Comparison of ENCODE assay signal across 8 cellular contexts in the genomic region with DNA sequence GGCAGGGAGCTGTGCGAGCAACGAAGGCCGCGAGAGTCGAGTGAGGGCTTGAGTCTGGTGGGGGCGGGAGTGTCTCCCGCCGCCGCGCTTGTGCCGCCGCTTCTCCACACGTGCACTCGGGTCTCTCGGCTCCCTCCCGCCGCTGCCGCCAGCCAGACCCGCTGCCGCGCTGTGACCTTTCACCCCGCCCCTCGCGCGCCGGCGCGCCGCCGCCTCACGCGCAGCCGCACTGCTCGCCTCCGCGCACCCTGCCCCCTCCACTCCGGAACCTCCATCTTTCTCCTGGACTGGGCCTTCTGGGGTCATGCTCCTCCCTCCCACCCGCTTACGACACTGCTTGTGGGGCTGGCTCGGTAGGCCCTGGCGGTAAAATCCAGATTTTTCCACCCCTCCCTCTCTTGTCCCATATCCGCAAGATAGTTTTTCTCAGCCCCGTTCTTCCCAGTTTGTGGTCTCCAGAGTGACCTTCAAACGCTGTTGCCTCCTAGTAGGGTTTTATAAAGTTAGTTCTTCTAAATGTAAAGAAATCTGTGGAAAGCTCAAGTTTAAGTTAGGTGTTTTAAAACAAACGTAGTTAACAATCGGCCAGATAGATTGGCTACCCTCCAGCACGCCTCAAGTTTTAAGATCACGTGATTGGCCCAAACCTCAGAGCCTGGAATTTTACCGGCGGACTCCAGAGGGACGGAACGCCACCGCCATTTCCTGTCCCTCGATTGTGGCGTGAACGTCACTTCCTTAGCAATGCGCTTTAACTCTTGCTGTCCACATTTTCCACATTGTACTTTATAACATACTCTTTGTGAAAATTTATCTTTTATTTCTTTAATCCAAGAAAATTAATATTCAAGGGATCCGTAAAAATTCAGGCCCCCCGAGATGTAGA. TPM values are rescaled to one million over a fixed set of nuclear protein-coding genes. Genes with fewer than 3 reads are reported as not detected.
A peak's percentile ranks its signal among the peaks of the same experiment; 100 is the strongest.
DNase-seq lines count a peak whose midpoint lies in the region; ATAC-seq and TF ChIP-seq lines count a peak whose summit lies in the region.

NAA50 (minus strand) TSS at position 181 of the 886 bp plus-strand sequence. CDS start 300 bp downstream, outside the sequence.

- DNase-seq in COLO829 (ENCODE audit: low spot score) (peak; percentile 96), mesenteric fat pad (ENCODE audit: low spot score) (peak; percentile 98)
- peak; percentile 94 for DNase-seq in activated CD8-positive, alpha-beta memory T cell treated with anti-CD3 and anti-CD28 coated beads, Interleukin-2, amount 50 U/mL, for 4 hours
- peak; percentile 86 for DNase-seq in stimulated activated CD8-positive, alpha-beta memory T cell treated with anti-CD3 and anti-CD28 coated beads, Interleukin-15, amount 100 ng/mL, for 24 hours (ENCODE audit: low read depth)

- no peaks in the 10 kb centered on the region for H3K27me3 ChIP-seq in HUES64 (ENCODE audit: insufficient read depth, low read length)
- H3K27me3 ChIP-seq in OCI-LY1 (ENCODE audit: insufficient read depth, low read length), result no peaks in the 10 kb centered on the region

- H3K9me3 ChIP-seq in HUES64 (ENCODE audit: insufficient read depth, low read depth, low read length) (no peaks in the 10 kb centered on the region), OCI-LY1 (ENCODE audit: low read length) (no peaks in the 10 kb centered on the region)

- in situ Hi-C loops in endometrial microvascular endothelial cells (cut with HindIII; ENCODE audit: inconsistent ontology term, low pct_unique_long_range_greater_than_20kb, low sequenced_read_pairs), result no loop called here

- 0 out of 2 replicates have a peak within 1 kb of the TSS, but pooled peaks have one; percentile 38 for H2AFZ ChIP-seq in OCI-LY1 (ENCODE audit: low read length)

- under 1% methylated on average over 57 of the region's 59 CpGs for WGBS in HUES64

- ATAC-seq in GM21390 (IDR thresholded peaks at IDR 0.05; ENCODE audit: unreplicated experiment), result peak; percentile 41

- H4K20me1 ChIP-seq in OCI-LY1 (ENCODE audit: insufficient read depth, low read length), result no peaks in the 10 kb centered on the region

- TF ChIP-seq CTCF in OCI-LY1 (IDR thresholded peaks at IDR 0.05; ENCODE audit: low read length), result no peak

- H3K27ac ChIP-seq in HUES64 (ENCODE audit: low read depth, low read length), result peak within 1 kb of the TSS; percentile 100
- peak within 1 kb of the TSS; percentile 98 for H3K27ac ChIP-seq in OCI-LY1 (ENCODE audit: low read depth, low read length, poor library complexity, severe bottlenecking)

- H3K4me3 ChIP-seq in HUES64 (ENCODE audit: low read length) (peak within 1 kb of the TSS; percentile 80), OCI-LY1 (ENCODE audit: low read depth, low read length, poor library complexity, severe bottlenecking) (peak within 1 kb of the TSS; percentile 98)

- H3K4me2 ChIP-seq in OCI-LY1 (ENCODE audit: low read length), result peak within 1 kb of the TSS; percentile 93

- peaks cover 86% of the 10 kb centered on the region for H3K79me2 ChIP-seq in OCI-LY1 (ENCODE audit: insufficient read depth, low read length)

- peak within 1 kb of the TSS; percentile 98 for H3K9ac ChIP-seq in HUES64 (ENCODE audit: low read depth, low read length)
- peak within 1 kb of the TSS; percentile 98 for H3K9ac ChIP-seq in OCI-LY1 (ENCODE audit: low read length)

- no peaks in the 10 kb centered on the region for H3K9me2 ChIP-seq in OCI-LY1 (ENCODE audit: low read depth, low read length)

- H3K36me3 ChIP-seq in HUES64 (ENCODE audit: insufficient read depth, low read length), result peaks cover 1% of the 10 kb centered on the region; the same call in 1 of the 2 replicates
- peaks cover 16% of the 10 kb centered on the region for H3K36me3 ChIP-seq in OCI-LY1 (ENCODE audit: insufficient read depth, low read length)

- no peaks in the 10 kb centered on the region for H3F3A ChIP-seq in OCI-LY1 (ENCODE audit: insufficient read depth, low read length)

- H3K4me1 ChIP-seq in HUES64 (ENCODE audit: insufficient read depth, low read length), result peaks cover 22% of the 10 kb centered on the region
- H3K4me1 ChIP-seq in OCI-LY1 (ENCODE audit: insufficient read depth, low read length, severe bottlenecking), result peaks cover 61% of the 10 kb centered on the region

RNA-seq across cellular contexts. Expression of gene NAA50, which starts in this region (rescaled TPM):
- polyA plus RNA-seq in HUES64 (2013, experiment 1 of 2), result 178 TPM
- 160 TPM for polyA plus RNA-seq in HUES64 (2013, experiment 2 of 2)
- total RNA-seq in endometrial microvascular endothelial cells (ENCODE audit: inconsistent ontology term) (143 TPM), mesenteric fat pad (175 TPM)

Comparison
In these comparisons a context has a peak if more than half of its experiments do, and no peak if none do; other contexts are left out.
1. Peak in every context shown above with its lines: DNase-seq, ATAC-seq, H3K4me3 ChIP-seq and H3K27ac ChIP-seq.